1 cellular context compared by ENCODE assay signal in the genomic region with DNA sequence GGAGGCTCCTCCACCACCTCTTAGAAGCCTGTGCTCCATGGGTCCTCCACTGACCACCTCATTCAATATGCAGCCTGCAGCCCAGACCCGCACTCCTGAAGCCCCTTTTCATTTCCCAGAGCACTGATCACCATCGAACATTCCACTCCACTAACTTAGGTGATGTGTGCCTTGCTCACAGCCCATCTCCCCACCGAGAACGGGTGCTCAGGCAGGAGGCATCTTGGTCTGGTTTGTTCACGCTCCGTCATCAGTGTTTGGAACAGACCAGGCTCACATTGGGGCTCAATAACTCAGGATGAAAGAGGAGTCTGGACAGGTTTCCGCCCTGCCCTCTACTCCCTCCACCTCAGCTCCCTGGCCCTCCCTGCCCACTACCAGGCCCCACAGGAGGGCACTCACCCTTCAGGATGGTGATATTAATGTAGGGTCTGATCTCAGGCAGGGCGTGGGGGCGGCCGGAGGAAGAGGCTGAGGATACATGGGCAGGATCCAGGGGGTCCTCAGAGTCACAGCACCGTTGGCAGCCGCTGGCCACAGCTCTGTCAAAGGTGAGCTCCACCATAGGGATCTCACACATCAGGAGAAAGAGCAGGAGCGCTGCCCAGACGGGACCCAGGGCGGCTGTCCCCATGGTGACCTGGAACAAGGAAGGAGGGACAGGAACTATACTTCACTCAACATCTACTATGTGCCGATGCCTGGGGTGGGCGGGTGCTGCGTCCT.
TF ChIP-seq lines count a peak whose summit lies in the region.

No MANE protein-coding gene starts in this region.

TF ChIP-seq in WTC11, 78 proteins besides CTCF, POLR2A, EP300 and RAD21 (continued from another document):
- no peak for TF ChIP-seq AFF4 (CRISPR knock-in tag; IDR thresholded peaks at IDR 0.05; ENCODE audit: borderline replicate concordance)
TF ChIP-seq in WTC11: peak in this region for 0.
